29 cellular contexts compared by ENCODE assay signal in the genomic region with DNA sequence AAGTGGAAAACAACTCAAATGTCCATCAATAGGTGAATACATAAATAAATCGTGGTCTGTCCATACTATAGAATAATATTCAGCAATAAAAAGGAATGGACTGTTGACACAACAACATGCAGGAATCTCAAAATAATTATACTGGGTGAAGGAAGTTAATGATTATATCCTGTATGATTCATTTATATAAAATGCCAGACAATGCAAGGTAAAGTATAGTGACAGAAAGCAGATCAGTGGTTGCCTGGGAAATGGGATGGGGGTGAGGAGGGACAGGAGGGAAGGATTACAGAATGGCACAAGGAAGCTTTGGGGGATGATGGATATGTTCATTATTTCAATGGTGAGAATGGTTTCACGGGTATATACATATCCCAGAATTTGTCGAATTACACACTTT.
"Had no signal": no experiment of that assay in that cellular context is flagged by ENCODE, and none has a peak within 500 bp of the region (broad histone marks: within the 10 kb centered on the region; RNA-seq: fewer than 3 reads in every experiment).

No MANE protein-coding gene starts in this region.

- H3K27me3 ChIP-seq: adrenal gland had no signal

- H3K36me3 ChIP-seq: adrenal gland, WERI-Rb-1 had no signal

- H3K36me3 Mint-ChIP-seq: activated naive CD4-positive, alpha-beta T cell treated with anti-CD3 and anti-CD28 coated beads, Interleukin-2, amount 50 U/mL, for 72 hours; brain had no signal

- H3K27me3 Mint-ChIP-seq: activated CD8-positive, alpha-beta memory T cell treated with anti-CD3 and anti-CD28 coated beads, Interleukin-2, amount 10 ng/mL, durations not matched to agents 7 days and 5 days; brain had no signal

- H3K4me3 ChIP-seq: adrenal gland, PC-9 had no signal

- H3K4me2 ChIP-seq: PC-9 had no signal

- H3K27ac ChIP-seq: adrenal gland, PC-9, WERI-Rb-1 had no signal

- H3K27ac Mint-ChIP-seq: activated CD4-positive, alpha-beta memory T cell treated with anti-CD3 and anti-CD28 coated beads, Interleukin-2, amount 10 ng/mL, durations not matched to agents 7 days and 5 days; activated CD8-positive, alpha-beta memory T cell treated with anti-CD3 and anti-CD28 coated beads, Interleukin-2, amount 10 ng/mL, durations not matched to agents 7 days and 5 days; activated naive CD4-positive, alpha-beta T cell treated with anti-CD3 and anti-CD28 coated beads for 36 hours; activated naive CD4-positive, alpha-beta T cell treated with anti-CD3 and anti-CD28 coated beads, Interleukin-2, amount 50 U/mL, for 72 hours; activated T-helper 1 cell treated with anti-CD3 and anti-CD28 coated beads, Interleukin-12 subunit alpha, Interleukin-12 subunit beta, Interleukin-2, Interleukin-4 antibody, amounts not matched to agents 30 ng/mL and 10 ng/mL and 1 ng/mL, durations not matched to agents 14 hours and 24 hours and 36 hours; brain had no signal

- H3K9me3 Mint-ChIP-seq: activated CD4-positive, alpha-beta memory T cell treated with anti-CD3 and anti-CD28 coated beads, Interleukin-2, amount 10 ng/mL, durations not matched to agents 7 days and 5 days; activated naive CD4-positive, alpha-beta T cell treated with anti-CD3 and anti-CD28 coated beads for 36 hours; activated naive CD4-positive, alpha-beta T cell treated with anti-CD3 and anti-CD28 coated beads, Interleukin-2, amount 50 U/mL, for 72 hours; activated T-helper 1 cell treated with anti-CD3 and anti-CD28 coated beads, Interleukin-12 subunit alpha, Interleukin-12 subunit beta, Interleukin-2, Interleukin-4 antibody, amounts not matched to agents 30 ng/mL and 10 ng/mL and 1 ng/mL, durations not matched to agents 14 hours and 24 hours and 36 hours had no signal

- FAIRE-seq: astrocyte, bronchial epithelial cell had no signal

- DNase-seq: activated CD4-positive, alpha-beta memory T cell treated with anti-CD3 and anti-CD28 coated beads, Interleukin-2, amount 10 ng/mL, durations not matched to agents 7 days and 5 days; activated CD4-positive, alpha-beta T cell treated with anti-CD3 and anti-CD28 coated beads for 1 hour; activated CD4-positive, alpha-beta T cell treated with anti-CD3 and anti-CD28 coated beads for 48 hours; activated CD4-positive, CD25-positive, alpha-beta regulatory T cell; activated CD8-positive, alpha-beta memory T cell treated with anti-CD3 and anti-CD28 coated beads for 24 hours; activated CD8-positive, alpha-beta memory T cell treated with anti-CD3 and anti-CD28 coated beads, Interleukin-2, amount 10 ng/mL, durations not matched to agents 7 days and 5 days; activated CD8-positive, alpha-beta memory T cell treated with anti-CD3 and anti-CD28 coated beads, Interleukin-2, amount 50 U/mL, for 48 hours; activated gamma-delta T cell treated with Interleukin-2 at 50 U/mL for 16 hours; activated naive CD4-positive, alpha-beta T cell treated with anti-CD3 and anti-CD28 coated beads for 36 hours; adrenal gland; caudate nucleus; cerebellar nuclear complex; NCI-H1105; NCI-H1417 treated with DMSO at 0.1 percent for 48 hours; NCI-H187 treated with DMSO at 0.1 percent for 48 hours; NCI-H2081 treated with DMSO at 0.1 percent for 48 hours; NCI-H510A; NCI-H526; NCI-H748 treated with DMSO at 0.1 percent for 48 hours; NK-92 treated with Interleukin-12 subunit alpha and Interleukin-12 subunit beta, amount 100 ng/mL, for 24 hours; PC-9; Right ventricle myocardium superior; T1000; WERI-Rb-1 had no signal

- H3K4me3 Mint-ChIP-seq: activated CD4-positive, alpha-beta memory T cell treated with anti-CD3 and anti-CD28 coated beads, Interleukin-2, amount 10 ng/mL, durations not matched to agents 7 days and 5 days; activated CD8-positive, alpha-beta memory T cell treated with anti-CD3 and anti-CD28 coated beads, Interleukin-2, amount 10 ng/mL, durations not matched to agents 7 days and 5 days; activated naive CD4-positive, alpha-beta T cell treated with anti-CD3 and anti-CD28 coated beads for 36 hours; activated T-helper 1 cell treated with anti-CD3 and anti-CD28 coated beads, Interleukin-12 subunit alpha, Interleukin-12 subunit beta, Interleukin-2, Interleukin-4 antibody, amounts not matched to agents 30 ng/mL and 10 ng/mL and 1 ng/mL, durations not matched to agents 14 hours and 24 hours and 36 hours; brain had no signal

- H3K4me1 Mint-ChIP-seq: activated CD4-positive, alpha-beta memory T cell treated with anti-CD3 and anti-CD28 coated beads, Interleukin-2, amount 10 ng/mL, durations not matched to agents 7 days and 5 days; activated CD8-positive, alpha-beta memory T cell treated with anti-CD3 and anti-CD28 coated beads, Interleukin-2, amount 10 ng/mL, durations not matched to agents 7 days and 5 days; brain had no signal

- H3K9me3 ChIP-seq: adrenal gland had no signal

- H2AFZ ChIP-seq: PC-9 had no signal

- H3K4me1 ChIP-seq: adrenal gland had no signal

- ATAC-seq: activated CD8-positive, alpha-beta memory T cell treated with anti-CD3 and anti-CD28 coated beads, Interleukin-2, amount 10 ng/mL, durations not matched to agents 7 days and 5 days; activated naive CD4-positive, alpha-beta T cell treated with anti-CD3 and anti-CD28 coated beads, Interleukin-2, amount 50 U/mL, for 72 hours had no signal
